In genomic region chr6:29559524-29560287, GRCh38 we compare ENCODE assay signal across 21 cellular contexts. TPM values are rescaled to one million over a fixed set of nuclear protein-coding genes. Genes with fewer than 3 reads are reported as not detected.
DNase-seq lines count a peak whose midpoint lies in the region; ATAC-seq, FAIRE-seq and TF ChIP-seq lines count a peak whose summit lies in the region.
"Had no signal": no experiment of that assay in that cellular context is flagged by ENCODE, and none has a peak within 500 bp of the region (broad histone marks: within the 10 kb centered on the region; RNA-seq: fewer than 3 reads in every experiment).

Gene UBD, minus strand, starts transcription at chr6:29559732. Its CDS starts 31 bp downstream, at chr6:29559701.

- ATAC-seq in stimulated activated naive CD8-positive, alpha-beta T cell treated with anti-CD3 and anti-CD28 coated beads, Interleukin-15, amount 100 ng/mL, for 72 hours: no peak
- no peak for ATAC-seq in stimulated activated naive CD8-positive, alpha-beta T cell treated with anti-CD3 and anti-CD28 coated beads, Interleukin-15, Interleukin-2, amounts not matched to agents 100 U/mL and 50 U/mL, for 24 hours
- ATAC-seq in GM18519 (IDR thresholded peaks at IDR 0.05; ENCODE audit: low FRiP score, unreplicated experiment): no peak
- ATAC-seq: activated T-helper 17 cell treated with anti-CD3 and anti-CD28 coated beads, Interleukin-2, amount 50 U/mL, for 72 hours; foreskin keratinocyte had no signal

- H4K8ac ChIP-seq in H1 (ENCODE audit: extremely low read depth, insufficient read depth, low read length): no peak within 1 kb of the TSS

- no peak within 1 kb of the TSS for H2AK5ac ChIP-seq in H1 (ENCODE audit: low read depth, low read length)

- H3K18ac ChIP-seq in H1 (ENCODE audit: extremely low read depth, low read length): peak within 1 kb of the TSS; percentile 32; the same call in 1 of the 2 replicates

- TF ChIP-seq CTCF in KMS-11 (conservative IDR thresholded peaks at IDR 0.05; ENCODE audit: low read depth, low read length): no peak
- TF ChIP-seq CTCF in H1 (IDR thresholded peaks at IDR 0.05; ENCODE audit: control extremely low read depth in 1 of 3, insufficient read depth in 1 of 3, low read depth in 1 of 3, low read length in 3 of 3): no peak
- TF ChIP-seq CTCF in type B pancreatic cell (conservative IDR thresholded peaks at IDR 0.05): no peak
- TF ChIP-seq CTCF in prostate gland (IDR thresholded peaks at IDR 0.05): no peak

- peaks cover 63% of the 10 kb centered on the region for H3K27me3 Mint-ChIP-seq in stimulated activated naive CD8-positive, alpha-beta T cell treated with anti-CD3 and anti-CD28 coated beads, Interleukin-15, amount 100 ng/mL, for 72 hours
- H3K27me3 Mint-ChIP-seq in type B pancreatic cell: peaks cover 74% of the 10 kb centered on the region

- H3K4me2 ChIP-seq in KMS-11: peak within 1 kb of the TSS; percentile 70
- H3K4me2 ChIP-seq in H1 (ENCODE audit: insufficient read depth in 1 of 2, low read depth in 2 of 2, low read length in 2 of 2): no peak within 1 kb of the TSS
- H3K4me2 ChIP-seq: smooth muscle cell had no signal

- no peak within 1 kb of the TSS for H3K27ac Mint-ChIP-seq in stimulated activated naive CD8-positive, alpha-beta T cell treated with anti-CD3 and anti-CD28 coated beads, Interleukin-15, amount 100 ng/mL, for 72 hours
- H3K27ac Mint-ChIP-seq in type B pancreatic cell: peak within 1 kb of the TSS; percentile 16
- H3K27ac Mint-ChIP-seq: activated T-helper 17 cell treated with anti-CD3 and anti-CD28 coated beads, Interleukin-2, amount 50 U/mL, for 72 hours had no signal

- 88% methylated on average over 6 of the region's 6 CpGs; no CpG with 5 or more reads in 1 of the 2 experiments for WGBS in H1 (ENCODE audit: extremely low coverage in 1 of 2, insufficient coverage in 1 of 2, insufficient read length in 1 of 2, insufficient replicate concordance in 2 of 2, low coverage in 1 of 2, low lambda C conversion rate in 2 of 2, missing lambda C conversion rate in 1 of 2), 2 experiments
- 67% methylated on average over 6 of the region's 6 CpGs for WGBS in prostate gland

- H3K9me3 Mint-ChIP-seq in stimulated activated naive CD8-positive, alpha-beta T cell treated with anti-CD3 and anti-CD28 coated beads, Interleukin-15, amount 100 ng/mL, for 72 hours: peaks cover 6 to 7% of the 10 kb centered on the region in 2 donors
- H3K9me3 Mint-ChIP-seq in type B pancreatic cell: no peaks in the 10 kb centered on the region
- H3K9me3 Mint-ChIP-seq: activated T-helper 17 cell treated with anti-CD3 and anti-CD28 coated beads, Interleukin-2, amount 50 U/mL, for 72 hours; neural crest cell had no signal

- H3K27me3 ChIP-seq in KMS-11 (ENCODE audit: insufficient read depth, low read depth): no peaks in the 10 kb centered on the region
- peaks cover 14 to 24% (median 21%) of the 10 kb centered on the region in 4 experiments for H3K27me3 ChIP-seq in H1 (replicated peaks in 1 of 4; ENCODE audit: control insufficient read depth in 3 of 4, extremely low read depth in 1 of 4, insufficient read depth in 3 of 4, low read length in 3 of 4)
- H3K27me3 ChIP-seq in prostate gland (replicated peaks; ENCODE audit: insufficient read depth): peaks cover 2% of the 10 kb centered on the region

- H4K20me1 ChIP-seq in KMS-11 (ENCODE audit: insufficient read depth) (no peaks in the 10 kb centered on the region), H1 (replicated peaks in 1 of 2; ENCODE audit: control insufficient read depth in 1 of 2, insufficient read depth in 2 of 2, low read length in 2 of 2) (no peaks in the 10 kb centered on the region)

- TF ChIP-seq EP300 in H1 (IDR thresholded peaks at IDR 0.05; ENCODE audit: borderline replicate concordance in 1 of 2, low read depth in 2 of 2, low read length in 2 of 2): no peak

- H3K4me1 Mint-ChIP-seq in stimulated activated naive CD8-positive, alpha-beta T cell treated with anti-CD3 and anti-CD28 coated beads, Interleukin-15, amount 100 ng/mL, for 72 hours: peaks cover 41% of the 10 kb centered on the region
- H3K4me1 Mint-ChIP-seq in type B pancreatic cell (ENCODE audit: unreplicated experiment): peaks cover 6% of the 10 kb centered on the region
- H3K4me1 Mint-ChIP-seq: activated T-helper 17 cell treated with anti-CD3 and anti-CD28 coated beads, Interleukin-2, amount 50 U/mL, for 72 hours; neural crest cell had no signal

- H2AFZ ChIP-seq in KMS-11 (ENCODE audit: low read depth) (peak within 1 kb of the TSS; percentile 46), H1 (ENCODE audit: low read length) (peak within 1 kb of the TSS; percentile 16; the same call in 1 of the 2 replicates)

- H3K23ac ChIP-seq in H1 (ENCODE audit: insufficient read length): no peak within 1 kb of the TSS

- no peak within 1 kb of the TSS; the same call in 1 of the 2 replicates for H2BK20ac ChIP-seq in H1 (ENCODE audit: low read length)

- H3K4ac ChIP-seq in H1 (replicated peaks; ENCODE audit: insufficient read length, low read depth, low read length): no peak within 1 kb of the TSS

- H3K4me1 ChIP-seq in KMS-11 (ENCODE audit: low read depth, poor library complexity, severe bottlenecking): peaks cover 31% of the 10 kb centered on the region
- peaks cover 0 to 11% (median 9%) of the 10 kb centered on the region in 4 experiments; a peak in 5 of 7 replicates for H3K4me1 ChIP-seq in H1 (replicated peaks in 1 of 4; ENCODE audit: control insufficient read depth in 3 of 4, insufficient read depth in 4 of 4, low read length in 3 of 4)
- no peaks in the 10 kb centered on the region for H3K4me1 ChIP-seq in prostate gland (replicated peaks)
- H3K4me1 ChIP-seq: foreskin keratinocyte had no signal

- peaks cover 4% of the 10 kb centered on the region for H3K36me3 Mint-ChIP-seq in type B pancreatic cell

- no peak within 1 kb of the TSS for H4K5ac ChIP-seq in H1 (ENCODE audit: insufficient read length, low read depth, low read length)

- no peaks in the 10 kb centered on the region for H3K79me1 ChIP-seq in H1 (ENCODE audit: low read depth, low read length)

- CTCF ChIA-PET in H1 (lab: Charles Lee; ENCODE audit: partially characterized antibody): interaction anchor here (1.0 to 1.9 kb wide), 3 partner anchors 19 to 58 kb away, joined by 3 to 6 read pairs (median 4); no protein-coding TSS in a partner anchor

- no peak within 1 kb of the TSS for H3K14ac ChIP-seq in H1 (ENCODE audit: insufficient read length)

- H3K79me2 ChIP-seq in KMS-11 (ENCODE audit: insufficient read depth, low read depth): no peaks in the 10 kb centered on the region
- H3K79me2 ChIP-seq in H1 (ENCODE audit: control insufficient read depth in 1 of 2, insufficient read depth in 2 of 2, low read length in 2 of 2): no peaks in the 10 kb centered on the region

- H2BK12ac ChIP-seq in H1 (ENCODE audit: low read depth, low read length): no peak within 1 kb of the TSS

- no peak for TF ChIP-seq RAD21 in H1 (IDR thresholded peaks at IDR 0.05 in 1 of 2, conservative IDR thresholded peaks at IDR 0.05 in 1 of 2; ENCODE audit: low read depth in 2 of 2, low read length in 2 of 2)

- H3K36me3 ChIP-seq in KMS-11 (ENCODE audit: insufficient read depth) (no peaks in the 10 kb centered on the region), H1 (ENCODE audit: control insufficient read depth in 2 of 4, insufficient read depth in 4 of 4, low read length in 3 of 4) (no peaks in the 10 kb centered on the region), prostate gland (no peaks in the 10 kb centered on the region)

- H3K9ac ChIP-seq in KMS-11: peak within 1 kb of the TSS; percentile 25; the same call in 1 of the 2 replicates
- no peak within 1 kb of the TSS for H3K9ac ChIP-seq in H1 (replicated peaks in 1 of 4; ENCODE audit: extremely low read depth in 1 of 4, low read depth in 3 of 4, low read length in 3 of 4)

- H2BK5ac ChIP-seq in H1 (ENCODE audit: low read depth, low read length): no peak within 1 kb of the TSS; the same call in 1 of the 2 replicates

- H4K91ac ChIP-seq in H1 (replicated peaks; ENCODE audit: insufficient read length, low read length): no peak within 1 kb of the TSS

- H3K4me3 Mint-ChIP-seq in stimulated activated naive CD8-positive, alpha-beta T cell treated with anti-CD3 and anti-CD28 coated beads, Interleukin-15, amount 100 ng/mL, for 72 hours: peak within 1 kb of the TSS; percentile 7 to 52
- peak within 1 kb of the TSS; percentile 58 for H3K4me3 Mint-ChIP-seq in type B pancreatic cell
- H3K4me3 Mint-ChIP-seq: activated T-helper 17 cell treated with anti-CD3 and anti-CD28 coated beads, Interleukin-2, amount 50 U/mL, for 72 hours; neural crest cell had no signal

- TF ChIP-seq POLR2A in H1 (IDR thresholded peaks at IDR 0.05; ENCODE audit: control extremely low read depth in 1 of 2, low read depth in 2 of 2, low read length in 2 of 2): no peak
- TF ChIP-seq POLR2A in prostate gland (IDR thresholded peaks at IDR 0.05): no peak

- intact Hi-C loops in prostate gland (cut with DNase I): no loop called here

- H3K23me2 ChIP-seq in H1 (ENCODE audit: low read depth, low read length): no peaks in the 10 kb centered on the region

- peak within 1 kb of the TSS; percentile 25; the same call in 1 of the 2 replicates for H2BK15ac ChIP-seq in H1 (ENCODE audit: low read length)

- no peak within 1 kb of the TSS for H2BK120ac ChIP-seq in H1 (replicated peaks; ENCODE audit: low read depth, low read length)

- H3K9me3 ChIP-seq in H1 (ENCODE audit: insufficient read depth in 2 of 2, low read depth in 1 of 2, low read length in 1 of 2) (no peaks in the 10 kb centered on the region; a peak in 1 of 4 replicates), prostate gland (no peaks in the 10 kb centered on the region)

- no peak within 1 kb of the TSS for H3K56ac ChIP-seq in H1 (replicated peaks; ENCODE audit: insufficient read length, low read depth, low read length)

- FAIRE-seq in H1 (lab: Jason Lieb, UNC): peak; percentile 13
- FAIRE-seq: A204.1 had no signal

- H3K27ac ChIP-seq in KMS-11: peak within 1 kb of the TSS; percentile 51
- H3K27ac ChIP-seq in H1 (ENCODE audit: low read depth, low read length): no peak within 1 kb of the TSS
- H3K27ac ChIP-seq in prostate gland: no peak within 1 kb of the TSS
- H3K27ac ChIP-seq: dorsolateral prefrontal cortex, foreskin keratinocyte had no signal

- POLR2A ChIA-PET in H1 (lab: Charles Lee; ENCODE audit: partially characterized antibody): interaction anchor here (1.2 to 1.3 kb wide), 2 partner anchors 10 to 39 kb away, joined by 3 read pairs; a partner anchor contains a TSS

- H3K4me3 ChIP-seq in KMS-11 (IDR thresholded peaks at IDR 0.05; ENCODE audit: insufficient read depth, low read depth, low read length): no peak within 1 kb of the TSS
- no peak within 1 kb of the TSS for H3K4me3 ChIP-seq in H1 (ENCODE audit: extremely low read depth in 1 of 4, insufficient read depth in 2 of 4, low read depth in 3 of 4, low read length in 4 of 4)
- no peak within 1 kb of the TSS for H3K4me3 ChIP-seq in prostate gland
- H3K4me3 ChIP-seq: dorsolateral prefrontal cortex, smooth muscle cell had no signal

- DNase-seq in stimulated activated naive CD8-positive, alpha-beta T cell treated with anti-CD3 and anti-CD28 coated beads, Interleukin-15, amount 100 ng/mL, for 72 hours: no peak
- DNase-seq in stimulated activated naive CD8-positive, alpha-beta T cell treated with anti-CD3 and anti-CD28 coated beads, Interleukin-15, Interleukin-2, amounts not matched to agents 100 U/mL and 50 U/mL, for 24 hours: no peak
- DNase-seq in H1 (ENCODE audit: low read depth in 1 of 2, low spot score in 2 of 2): peak in 1 of 2 experiments; percentile 31
- DNase-seq in type B pancreatic cell (ENCODE audit: extremely low spot score, unreplicated experiment): no peak
- no peak for DNase-seq in prostate gland (ENCODE audit: low spot score)
- no peak for DNase-seq in GM19240 (ENCODE audit: insufficient read length, low spot score)
- DNase-seq: dorsolateral prefrontal cortex, foreskin keratinocyte, GDM1, Karpas-422, kidney glomerular epithelial cell, NCI-H1092 treated with DMSO at 0.1 percent for 48 hours, RPMI8226 had no signal

RNA-seq across cellular contexts. Expression of gene UBD, which starts in this region (rescaled TPM):
- total RNA-seq in H1 (2021; fragmentation: NEBNext Ultra II Directional; extraction: Animal tissue kit (Norgen Biotek cat#: 25700)): not detected in 2 replicates
- 0.23 TPM in 1 of 2 replicates, not detected in the other for polyA plus RNA-seq in H1 (2011; rRNA removed)
- 0.14 TPM for polyA plus RNA-seq in H1 (2011; cell fraction: cytosol; rRNA removed)
- polyA plus RNA-seq in H1 (2011; cell fraction: nucleus; rRNA removed): not detected
- 0.29 to 0.54 TPM (median 0.32 TPM) in 3 of 4 replicates, not detected in the other for polyA plus RNA-seq in H1 (2012, experiment 1 of 2)
- not detected for polyA plus RNA-seq in H1 (2012, experiment 2 of 2)
- not detected for polyA plus RNA-seq in H1 (2013, experiment 1 of 2)
- not detected for polyA plus RNA-seq in H1 (2013, experiment 2 of 2)
- 0.16 TPM in 1 of 2 replicates, not detected in the other for polyA minus RNA-seq in H1 (2011; rRNA and poly(A)+ RNA removed)
- not detected for polyA minus RNA-seq in H1 (2011; cell fraction: cytosol; rRNA and poly(A)+ RNA removed)
- not detected for polyA minus RNA-seq in H1 (2011; cell fraction: nucleus; rRNA and poly(A)+ RNA removed)
- 12.6 and 24.6 TPM in 2 replicates for total RNA-seq in type B pancreatic cell (ENCODE audit: low replicate concordance)
- total RNA-seq in prostate gland: 10 to 100 TPM in 1 of 2 donors, 1 to 10 TPM in 1; 2.0 to 11.3 TPM
- total RNA-seq: foreskin keratinocyte, NCI-H460, neural crest cell, smooth muscle cell had no signal
- polyA plus RNA-seq: BJ, foreskin keratinocyte had no signal
